Comparison of ENCODE assay signal across 19 cellular contexts in the genomic region with DNA sequence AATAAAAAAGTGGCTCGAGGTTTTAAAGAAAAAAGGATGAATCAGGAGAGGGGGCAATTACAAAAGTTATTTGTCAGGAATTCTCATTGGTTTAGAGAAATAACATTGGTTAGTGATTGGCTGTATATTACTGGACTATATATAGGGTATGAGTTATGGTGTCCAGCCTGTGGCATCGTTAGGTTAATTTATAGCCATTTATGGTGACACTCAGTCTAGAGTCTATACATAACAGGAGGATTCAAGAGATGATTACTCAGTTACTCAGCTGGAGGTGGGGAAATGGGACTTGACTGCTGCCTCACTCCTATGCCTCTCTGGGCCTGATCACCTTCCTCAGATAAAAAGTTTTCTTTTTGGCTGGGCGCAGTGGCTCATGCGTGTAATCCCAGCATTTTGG. TPM values are rescaled to one million over a fixed set of nuclear protein-coding genes. Genes with fewer than 3 reads are reported as not detected.
DNase-seq lines count a peak whose midpoint lies in the region; ATAC-seq, FAIRE-seq and TF ChIP-seq lines count a peak whose summit lies in the region.
"Had no signal": no experiment of that assay in that cellular context is flagged by ENCODE, and none has a peak within 500 bp of the region (broad histone marks: within the 10 kb centered on the region; RNA-seq: fewer than 3 reads in every experiment).

No MANE protein-coding gene starts in this region.

- H3K4me2 ChIP-seq in trophoblast cell (ENCODE audit: low read length) = no peak overlapping the region
- H3K4me2 ChIP-seq: A549 had no signal

- no peaks in the 10 kb centered on the region for H3K4me1 ChIP-seq in trophoblast cell (ENCODE audit: control insufficient read depth in 1 of 2, insufficient read depth in 2 of 2, low read length in 2 of 2)
- H3K4me1 ChIP-seq: A549, BE2C had no signal

- WGBS in trophoblast cell (ENCODE audit: extremely low coverage, insufficient coverage, insufficient read length) = no CpG with 5 or more reads among the region's 4 CpGs

- H2BK120ac ChIP-seq in trophoblast cell (ENCODE audit: insufficient read depth, low read length, poor library complexity) = no peak overlapping the region

- H3K9ac ChIP-seq in trophoblast cell (ENCODE audit: low read length) = no peak overlapping the region

- no peak overlapping the region for H3K4me3 ChIP-seq in trophoblast cell (ENCODE audit: low read depth, low read length)
- H3K4me3 ChIP-seq: A549 had no signal

- H3K79me1 ChIP-seq in trophoblast cell (ENCODE audit: low read length) = no peaks in the 10 kb centered on the region

- no peak overlapping the region for H4K91ac ChIP-seq in trophoblast cell (ENCODE audit: low read depth, low read length)

- H2BK12ac ChIP-seq in trophoblast cell (ENCODE audit: low read length) = no peak overlapping the region

- H3K36me3 ChIP-seq in trophoblast cell (ENCODE audit: control insufficient read depth in 1 of 2, insufficient read depth in 2 of 2, low read length in 2 of 2) = no peaks in the 10 kb centered on the region
- H3K36me3 ChIP-seq: BE2C had no signal

- no peak for TF ChIP-seq CTCF in D721Med (IDR thresholded peaks at IDR 0.05; ENCODE audit: insufficient read depth, missing control alignments)

- no peak for ATAC-seq in GM19455 (IDR thresholded peaks at IDR 0.05; ENCODE audit: unreplicated experiment)
- ATAC-seq: A549, SK-N-SH treated with all-trans-retinoic acid at 6 μM for 48 hours had no signal

- no peak overlapping the region for H2AK5ac ChIP-seq in trophoblast cell (ENCODE audit: low read length)

- no peak overlapping the region for H3K27ac ChIP-seq in trophoblast cell (ENCODE audit: low read depth, low read length)
- H3K27ac ChIP-seq: A549 had no signal

- no peak overlapping the region for H2AFZ ChIP-seq in trophoblast cell (ENCODE audit: insufficient read depth, low read length, poor library complexity)

- H2BK5ac ChIP-seq in trophoblast cell (ENCODE audit: low read depth, low read length, poor library complexity) = no peak overlapping the region

- H3K27me3 ChIP-seq in trophoblast cell (ENCODE audit: insufficient read depth, low read length) = no peaks in the 10 kb centered on the region
- H3K27me3 ChIP-seq: BE2C had no signal

- no peak overlapping the region for H3K4ac ChIP-seq in trophoblast cell (ENCODE audit: low read depth, low read length)

- no peak overlapping the region for H4K12ac ChIP-seq in trophoblast cell (ENCODE audit: low read depth, low read length)

- DNase-seq in EH (ENCODE audit: low read depth) = peak; percentile 58
- DNase-seq in HT1080 (ENCODE audit: low read depth) = peak; percentile 21
- peak; percentile 34 for DNase-seq in RKO (ENCODE audit: low spot score)
- peak; percentile 15 to 42 for DNase-seq in trophoblast cell
- no peak for DNase-seq in D721Med (ENCODE audit: insufficient read length, low spot score)
- DNase-seq in NCI-H524 (lab: John Stamatoyannopoulos, UW) = no peak
- DNase-seq: BE2C, DND-41, Karpas-422, NCI-H1092 treated with DMSO at 0.1 percent for 48 hours, NCI-H1436 treated with DMSO at 0.1 percent for 48 hours, NCI-H1930, NCI-H748 treated with DMSO at 0.1 percent for 48 hours had no signal

- peaks cover 2% of the 10 kb centered on the region for H3K9me3 ChIP-seq in trophoblast cell (ENCODE audit: insufficient read depth, low read depth, low read length)
- H3K9me3 ChIP-seq: A549, BE2C had no signal

- no peak overlapping the region for H3K14ac ChIP-seq in trophoblast cell (ENCODE audit: low read length)

- no peak overlapping the region for H3K23ac ChIP-seq in trophoblast cell (ENCODE audit: low read length)

- H4K8ac ChIP-seq in trophoblast cell (ENCODE audit: low read depth, low read length) = no peak overlapping the region

- H3K18ac ChIP-seq in trophoblast cell (ENCODE audit: low read length) = no peak overlapping the region

- FAIRE-seq in D721Med (lab: Jason Lieb, UNC) = no peak
- FAIRE-seq: A549, G401.6, GM18507, H54 had no signal

- H3K79me2 ChIP-seq in trophoblast cell (ENCODE audit: control insufficient read depth, insufficient read depth, low read length, poor library complexity) = no peaks in the 10 kb centered on the region

RNA-seq across cellular contexts. Expression of a gene that starts 25.6 kb away (rescaled TPM):
- 12.2 and 17.2 TPM in 2 replicates for total RNA-seq in HT1080 (2014; rRNA removed; shearing (Covaris generic))
- 14.1 and 17.2 TPM in 2 replicates for polyA plus RNA-seq in HT1080 (2015; cell fraction: cytosol; rRNA removed)
- 22.4 and 23.5 TPM in 2 replicates for polyA plus RNA-seq in HT1080 (2015; cell fraction: nucleus; rRNA removed)
- polyA plus RNA-seq in trophoblast cell (2013) = 18.7 and 19.4 TPM in 2 replicates

RNA-seq across cellular contexts. Expression of a gene that starts 51.9 kb away (rescaled TPM):
- total RNA-seq in HT1080 (2014; rRNA removed; shearing (Covaris generic)) = 340 and 396 TPM in 2 replicates
- 322 and 364 TPM in 2 replicates for polyA plus RNA-seq in HT1080 (2015; cell fraction: cytosol; rRNA removed)
- polyA plus RNA-seq in HT1080 (2015; cell fraction: nucleus; rRNA removed) = 328 and 396 TPM in 2 replicates
- polyA plus RNA-seq in trophoblast cell (2013) = 149 TPM in 2 replicates

Comparison
In these comparisons a context has a peak if more than half of its experiments do, and no peak if none do; other contexts are left out.
1. DNase-seq: peak in EH (single experiment), HT1080 (single experiment), RKO (single experiment) and trophoblast cell (2 of 2); none in D721Med (single experiment) and NCI-H524 (0 of 2).